25 cellular contexts compared by ENCODE assay signal in the genomic region with DNA sequence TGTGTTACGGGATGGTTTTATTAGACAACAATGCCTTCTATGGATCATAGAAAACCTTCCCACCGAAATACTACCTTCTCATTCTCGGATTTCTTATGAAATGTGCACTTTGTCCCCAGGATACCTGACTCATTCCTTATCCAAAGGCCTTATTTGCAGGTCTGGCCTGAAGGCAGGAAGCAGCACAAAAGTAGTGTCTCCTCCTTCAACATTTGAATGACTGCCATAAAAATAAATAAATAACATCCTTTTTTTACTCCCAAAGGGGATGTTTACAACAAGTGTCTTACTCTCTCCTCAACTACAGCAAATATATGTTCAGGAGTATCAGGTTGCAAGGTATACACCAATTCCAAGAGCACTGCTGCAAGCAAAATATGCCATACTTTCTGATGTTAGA. TPM values are rescaled to one million over a fixed set of nuclear protein-coding genes. Genes with fewer than 3 reads are reported as not detected.
A peak's percentile ranks its signal among the peaks of the same experiment; 100 is the strongest.
DNase-seq lines count a peak whose midpoint lies in the region; ATAC-seq and TF ChIP-seq lines count a peak whose summit lies in the region.
"Had no signal": no experiment of that assay in that cellular context is flagged by ENCODE, and none has a peak within 500 bp of the region (broad histone marks: within the 10 kb centered on the region; RNA-seq: fewer than 3 reads in every experiment).

No MANE protein-coding gene starts in this region.

- H3K9me2 ChIP-seq in GM23338 (ENCODE audit: insufficient read depth) = no peaks in the 10 kb centered on the region

- 0 out of 2 replicates have a peak overlapping the region, but pooled peaks have one; percentile 43 for H3K27ac ChIP-seq in GM23338 (ENCODE audit: low read depth)
- H3K27ac ChIP-seq: left lung, ovary had no signal

- H3K4me2 ChIP-seq in GM23338 = 0 out of 2 replicates have a peak overlapping the region, but pooled peaks have one; percentile 31

- peaks cover 39% of the 10 kb centered on the region for H3K4me1 ChIP-seq in GM23338 (ENCODE audit: insufficient read depth)

- no peaks in the 10 kb centered on the region for H3K36me3 ChIP-seq in GM23338 (ENCODE audit: insufficient read depth)
- H3K36me3 ChIP-seq: left lung, ovary had no signal

- no peaks in the 10 kb centered on the region for H3K9me3 Mint-ChIP-seq in GM23338
- no peaks in the 10 kb centered on the region for H3K9me3 Mint-ChIP-seq in endothelial cell (ENCODE audit: unreplicated experiment)
- H3K9me3 Mint-ChIP-seq: activated CD4-positive, alpha-beta T cell treated with anti-CD3 and anti-CD28 coated beads, Interleukin-2, amount 10 ng/mL, durations not matched to agents 7 days and 5 days; activated naive CD8-positive, alpha-beta T cell treated with anti-CD3 and anti-CD28 coated beads for 36 hours; immature natural killer cell; memory B cell; neural crest cell; stimulated activated naive B cell treated with anti-CD40 and anti-IgM and Interleukin-4, amounts not matched to agents 10 μg/mL and 1 μg/mL and 100 μg/mL, for 72 hours; T-cell had no signal

- H3K27ac Mint-ChIP-seq in GM23338 = no peak overlapping the region
- H3K27ac Mint-ChIP-seq in endothelial cell (ENCODE audit: unreplicated experiment) = no peak overlapping the region
- H3K27ac Mint-ChIP-seq: activated CD4-positive, alpha-beta T cell treated with anti-CD3 and anti-CD28 coated beads, Interleukin-2, amount 10 ng/mL, durations not matched to agents 7 days and 5 days; activated naive CD8-positive, alpha-beta T cell treated with anti-CD3 and anti-CD28 coated beads for 36 hours; immature natural killer cell; memory B cell; stimulated activated naive B cell treated with anti-CD40 and anti-IgM and Interleukin-4, amounts not matched to agents 10 μg/mL and 1 μg/mL and 100 μg/mL, for 72 hours; T-cell had no signal

- H3K27me3 Mint-ChIP-seq in GM23338 (ENCODE audit: insufficient read depth, low read depth, poor library complexity) (peaks cover 2% of the 10 kb centered on the region), endothelial cell (ENCODE audit: unreplicated experiment) (no peaks in the 10 kb centered on the region)

- DNase-seq in NCI-H146 (lab: John Stamatoyannopoulos, UW) (peak; percentile 21), NCI-H146 treated with DMSO at 0.1 percent for 48 hours (lab: John Stamatoyannopoulos, UW; ENCODE audit: unreplicated experiment) (no peak), GM23338 (ENCODE audit: low spot score) (no peak), NCI-H748 treated with DMSO at 0.1 percent for 48 hours (lab: John Stamatoyannopoulos, UW) (peak; percentile 3), mucosa of gallbladder (ENCODE audit: low spot score) (peak; percentile 40), Right ventricle myocardium superior (no peak), endothelial cell (ENCODE audit: low spot score) (no peak)
- no peak for DNase-seq in stimulated activated CD4-positive, alpha-beta T cell treated with anti-CD3 and anti-CD28 coated beads, Interleukin-2, amount 100 ng/mL, for 48 hours
- DNase-seq: 8988T; activated CD4-positive, alpha-beta T cell treated with anti-CD3 and anti-CD28 coated beads, Interleukin-2, amount 10 ng/mL, durations not matched to agents 7 days and 5 days; activated effector memory CD4-positive, alpha-beta T cell treated with Interleukin-2 at 50 U/mL for 16 hours; activated naive CD8-positive, alpha-beta T cell treated with anti-CD3 and anti-CD28 coated beads for 36 hours; aorta; immature natural killer cell; KG1; left lung; NCI-H1417 treated with DMSO at 0.1 percent for 48 hours; NCI-H2171; ovary; stimulated activated naive B cell treated with anti-CD40 and anti-IgM and Interleukin-4, amounts not matched to agents 10 μg/mL and 1 μg/mL and 100 μg/mL, for 72 hours; substantia nigra; T-cell had no signal

- TF ChIP-seq CTCF in GM23338 (conservative IDR thresholded peaks at IDR 0.05; ENCODE audit: low read depth in 2 of 2) = no peak
- no peak for TF ChIP-seq CTCF in endothelial cell (IDR thresholded peaks at IDR 0.05; ENCODE audit: unreplicated experiment)

- no peak for ATAC-seq in GM23338
- no peak for ATAC-seq in Right ventricle myocardium superior (ENCODE audit: poor library complexity)
- ATAC-seq: GM12878; left lung; stimulated activated naive B cell treated with anti-CD40 and anti-IgM and Interleukin-4, amounts not matched to agents 10 μg/mL and 1 μg/mL and 100 μg/mL, for 72 hours; T-cell had no signal

- H3K27me3 ChIP-seq in GM23338 (ENCODE audit: insufficient read depth) = no peaks in the 10 kb centered on the region
- H3K27me3 ChIP-seq: left lung, ovary had no signal

- H3K4me3 ChIP-seq in GM23338 = no peak overlapping the region
- H3K4me3 ChIP-seq: GM12878, left lung, ovary had no signal

- H3K4me3 Mint-ChIP-seq in GM23338 (no peak overlapping the region), endothelial cell (ENCODE audit: unreplicated experiment) (no peak overlapping the region)
- H3K4me3 Mint-ChIP-seq: activated CD4-positive, alpha-beta T cell treated with anti-CD3 and anti-CD28 coated beads, Interleukin-2, amount 10 ng/mL, durations not matched to agents 7 days and 5 days; activated naive CD8-positive, alpha-beta T cell treated with anti-CD3 and anti-CD28 coated beads for 36 hours; immature natural killer cell; memory B cell; neural crest cell; stimulated activated naive B cell treated with anti-CD40 and anti-IgM and Interleukin-4, amounts not matched to agents 10 μg/mL and 1 μg/mL and 100 μg/mL, for 72 hours; T-cell had no signal

- intact Hi-C loops in Right ventricle myocardium superior (cut with DNase I) = no loop called here

- H3K4me1 Mint-ChIP-seq in GM23338 (peaks cover 32% of the 10 kb centered on the region), endothelial cell (ENCODE audit: unreplicated experiment) (peaks cover 12% of the 10 kb centered on the region)
- H3K4me1 Mint-ChIP-seq: activated CD4-positive, alpha-beta T cell treated with anti-CD3 and anti-CD28 coated beads, Interleukin-2, amount 10 ng/mL, durations not matched to agents 7 days and 5 days; activated naive CD8-positive, alpha-beta T cell treated with anti-CD3 and anti-CD28 coated beads for 36 hours; immature natural killer cell; memory B cell; neural crest cell; stimulated activated naive B cell treated with anti-CD40 and anti-IgM and Interleukin-4, amounts not matched to agents 10 μg/mL and 1 μg/mL and 100 μg/mL, for 72 hours; T-cell had no signal

- H3K36me3 Mint-ChIP-seq in GM23338 (ENCODE audit: low read depth) (no peaks in the 10 kb centered on the region), endothelial cell (ENCODE audit: low read depth, unreplicated experiment) (no peaks in the 10 kb centered on the region)
- H3K36me3 Mint-ChIP-seq: activated naive CD8-positive, alpha-beta T cell treated with anti-CD3 and anti-CD28 coated beads for 36 hours; immature natural killer cell; memory B cell; stimulated activated naive B cell treated with anti-CD40 and anti-IgM and Interleukin-4, amounts not matched to agents 10 μg/mL and 1 μg/mL and 100 μg/mL, for 72 hours; T-cell had no signal

- H4K20me1 ChIP-seq in GM23338 (replicated peaks; ENCODE audit: insufficient read depth) = no peaks in the 10 kb centered on the region

- peak overlapping the region; percentile 80; the same call in 1 of the 2 replicates for H2AFZ ChIP-seq in GM23338

- no peaks in the 10 kb centered on the region for H3K79me2 ChIP-seq in GM23338 (replicated peaks; ENCODE audit: insufficient read depth)

- no peaks in the 10 kb centered on the region; the same call in 1 of the 2 replicates for H3F3A ChIP-seq in GM23338 (replicated peaks; ENCODE audit: low read depth)

TF ChIP-seq in GM23338, 12 proteins besides CTCF, POLR2A, EP300 and RAD21:
- TF ChIP-seq JUNB (IDR thresholded peaks at IDR 0.05; ENCODE audit: unreplicated experiment) = no peak
- TF ChIP-seq ZNF331 (CRISPR knock-in tag; IDR thresholded peaks at IDR 0.05; ENCODE audit: low read depth) = no peak
- TF ChIP-seq EZH2 (IDR thresholded peaks at IDR 0.05; ENCODE audit: low read depth, unreplicated experiment) = no peak
- TF ChIP-seq, protein P1, sequence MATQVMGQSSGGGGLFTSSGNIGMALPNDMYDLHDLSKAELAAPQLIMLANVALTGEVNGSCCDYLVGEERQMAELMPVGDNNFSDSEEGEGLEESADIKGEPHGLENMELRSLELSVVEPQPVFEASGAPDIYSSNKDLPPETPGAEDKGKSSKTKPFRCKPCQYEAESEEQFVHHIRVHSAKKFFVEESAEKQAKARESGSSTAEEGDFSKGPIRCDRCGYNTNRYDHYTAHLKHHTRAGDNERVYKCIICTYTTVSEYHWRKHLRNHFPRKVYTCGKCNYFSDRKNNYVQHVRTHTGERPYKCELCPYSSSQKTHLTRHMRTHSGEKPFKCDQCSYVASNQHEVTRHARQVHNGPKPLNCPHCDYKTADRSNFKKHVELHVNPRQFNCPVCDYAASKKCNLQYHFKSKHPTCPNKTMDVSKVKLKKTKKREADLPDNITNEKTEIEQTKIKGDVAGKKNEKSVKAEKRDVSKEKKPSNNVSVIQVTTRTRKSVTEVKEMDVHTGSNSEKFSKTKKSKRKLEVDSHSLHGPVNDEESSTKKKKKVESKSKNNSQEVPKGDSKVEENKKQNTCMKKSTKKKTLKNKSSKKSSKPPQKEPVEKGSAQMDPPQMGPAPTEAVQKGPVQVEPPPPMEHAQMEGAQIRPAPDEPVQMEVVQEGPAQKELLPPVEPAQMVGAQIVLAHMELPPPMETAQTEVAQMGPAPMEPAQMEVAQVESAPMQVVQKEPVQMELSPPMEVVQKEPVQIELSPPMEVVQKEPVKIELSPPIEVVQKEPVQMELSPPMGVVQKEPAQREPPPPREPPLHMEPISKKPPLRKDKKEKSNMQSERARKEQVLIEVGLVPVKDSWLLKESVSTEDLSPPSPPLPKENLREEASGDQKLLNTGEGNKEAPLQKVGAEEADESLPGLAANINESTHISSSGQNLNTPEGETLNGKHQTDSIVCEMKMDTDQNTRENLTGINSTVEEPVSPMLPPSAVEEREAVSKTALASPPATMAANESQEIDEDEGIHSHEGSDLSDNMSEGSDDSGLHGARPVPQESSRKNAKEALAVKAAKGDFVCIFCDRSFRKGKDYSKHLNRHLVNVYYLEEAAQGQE (IDR thresholded peaks at IDR 0.05; ENCODE audit: unreplicated experiment) = no peak
- TF ChIP-seq EZH2phosphoT487 (IDR thresholded peaks at IDR 0.05; ENCODE audit: unreplicated experiment) = no peak
- TF ChIP-seq POLR2AphosphoS5 (IDR thresholded peaks at IDR 0.05; ENCODE audit: low read depth) = no peak
- no peak for TF ChIP-seq NANOG (IDR thresholded peaks at IDR 0.05; ENCODE audit: borderline replicate concordance)

RNA-seq across cellular contexts. Expression of gene PAK1, which starts 41.6 kb away (rescaled TPM):
- total RNA-seq in GM23338 (2014; rRNA removed; shearing (Covaris generic)) = 143 and 175 TPM in 2 replicates
- 102 and 109 TPM in 2 replicates for polyA plus RNA-seq in GM23338 (2016; fragmentation: Nextera tagmentation; extraction: Ambion mirVana)
- total RNA-seq in mucosa of gallbladder (114 TPM), Right ventricle myocardium superior (6.1 TPM), endothelial cell (ENCODE audit: unreplicated experiment) (58.3 TPM)

Comparison
In these comparisons a context has a peak if more than half of its experiments do, and no peak if none do; other contexts are left out.
1. DNase-seq: peak in NCI-H146 (single experiment), NCI-H748 treated with DMSO at 0.1 percent for 48 hours (single experiment) and mucosa of gallbladder (single experiment); none in NCI-H146 treated with DMSO at 0.1 percent for 48 hours (single experiment), GM23338 (single experiment), Right ventricle myocardium superior (single experiment), stimulated activated CD4-positive, alpha-beta T cell treated with anti-CD3 and anti-CD28 coated beads, Interleukin-2, amount 100 ng/mL, for 48 hours (0 of 2) and endothelial cell (single experiment).